8 cellular contexts compared by ENCODE assay signal in genomic region chr19:35739275-35740107, GRCh38. TPM values are rescaled to one million over a fixed set of nuclear protein-coding genes. Genes with fewer than 3 reads are reported as not detected.
DNase-seq lines count a peak whose midpoint lies in the region.

No MANE protein-coding gene starts in this region.

- peak overlapping the region; percentile 55 to 89 for H3K9ac ChIP-seq in stomach smooth muscle (ENCODE audit: low read length in 2 of 2)

- no peaks in the 10 kb centered on the region for H3K9me3 Mint-ChIP-seq in activated CD4-positive, alpha-beta T cell treated with anti-CD3 and anti-CD28 coated beads, Interleukin-2, amount 10 ng/mL, durations not matched to agents 7 days and 5 days
- no peaks in the 10 kb centered on the region for H3K9me3 Mint-ChIP-seq in activated T-helper 1 cell treated with anti-CD3 and anti-CD28 coated beads, Interleukin-12 subunit alpha, Interleukin-12 subunit beta, Interleukin-2, Interleukin-4 antibody, amounts not matched to agents 30 ng/mL and 10 ng/mL and 1 ng/mL, durations not matched to agents 14 hours and 24 hours and 36 hours
- no peaks in the 10 kb centered on the region for H3K9me3 Mint-ChIP-seq in immature natural killer cell

- DNase-seq in activated CD4-positive, alpha-beta T cell treated with anti-CD3 and anti-CD28 coated beads, Interleukin-2, amount 10 ng/mL, durations not matched to agents 7 days and 5 days: no peak
- no peak for DNase-seq in activated CD4-positive, alpha-beta T cell treated with anti-CD3 and anti-CD28 coated beads, Interleukin-2, amount 50 U/mL, for 4 hours
- no peak for DNase-seq in activated T-helper 1 cell treated with anti-CD3 and anti-CD28 coated beads, Interleukin-12 subunit alpha, Interleukin-12 subunit beta, Interleukin-2, Interleukin-4 antibody, amounts not matched to agents 30 ng/mL and 10 ng/mL and 1 ng/mL, durations not matched to agents 14 hours and 24 hours and 36 hours (ENCODE audit: low spot score)
- DNase-seq in immature natural killer cell: no peak
- no peak for DNase-seq in GF-D8 (lab: John Stamatoyannopoulos, UW)
- no peak for DNase-seq in activated gamma-delta T cell (lab: John Stamatoyannopoulos, UW)
- DNase-seq in AG08395 (ENCODE audit: low spot score): no peak

- POLR2A ChIA-PET in activated CD4-positive, alpha-beta T cell treated with anti-CD3 and anti-CD28 coated beads, Interleukin-2, amount 10 ng/mL, durations not matched to agents 7 days and 5 days (lab: Charles Lee): no interaction called here

- no peaks in the 10 kb centered on the region for H3K27me3 ChIP-seq in stomach smooth muscle (ENCODE audit: control insufficient read depth in 1 of 2, insufficient read depth in 2 of 2, low read length in 2 of 2)

- no peaks in the 10 kb centered on the region for H3K9me3 ChIP-seq in stomach smooth muscle (ENCODE audit: control insufficient read depth in 2 of 2, low read length in 2 of 2)

- H3K4me1 Mint-ChIP-seq in activated CD4-positive, alpha-beta T cell treated with anti-CD3 and anti-CD28 coated beads, Interleukin-2, amount 10 ng/mL, durations not matched to agents 7 days and 5 days: peaks cover 47% of the 10 kb centered on the region
- H3K4me1 Mint-ChIP-seq in activated T-helper 1 cell treated with anti-CD3 and anti-CD28 coated beads, Interleukin-12 subunit alpha, Interleukin-12 subunit beta, Interleukin-2, Interleukin-4 antibody, amounts not matched to agents 30 ng/mL and 10 ng/mL and 1 ng/mL, durations not matched to agents 14 hours and 24 hours and 36 hours (ENCODE audit: low read depth): peaks cover 21% of the 10 kb centered on the region
- peaks cover 31 to 34% of the 10 kb centered on the region in 2 donors for H3K4me1 Mint-ChIP-seq in immature natural killer cell

- H3K36me3 Mint-ChIP-seq in activated CD4-positive, alpha-beta T cell treated with anti-CD3 and anti-CD28 coated beads, Interleukin-2, amount 10 ng/mL, durations not matched to agents 7 days and 5 days (ENCODE audit: low read depth): peaks cover 36% of the 10 kb centered on the region
- H3K36me3 Mint-ChIP-seq in activated T-helper 1 cell treated with anti-CD3 and anti-CD28 coated beads, Interleukin-12 subunit alpha, Interleukin-12 subunit beta, Interleukin-2, Interleukin-4 antibody, amounts not matched to agents 30 ng/mL and 10 ng/mL and 1 ng/mL, durations not matched to agents 14 hours and 24 hours and 36 hours (ENCODE audit: low read depth): peaks cover 42% of the 10 kb centered on the region
- peaks cover 0 to 7% (median 5%) of the 10 kb centered on the region in 3 donors for H3K36me3 Mint-ChIP-seq in immature natural killer cell

- intact Hi-C loops in activated T-helper 1 cell treated with anti-CD3 and anti-CD28 coated beads, Interleukin-12 subunit alpha, Interleukin-12 subunit beta, Interleukin-2, Interleukin-4 antibody, amounts not matched to agents 30 ng/mL and 10 ng/mL and 1 ng/mL, durations not matched to agents 14 hours and 24 hours and 36 hours (cut with micrococcal nuclease): loop anchor here (1.0 to 10.0 kb wide), 13 partner anchors 9 to 585 kb away; partner anchors contain the start of genes APLP1, ARHGAP33, COX6B1 and FXYD5

- peaks cover 29% of the 10 kb centered on the region for H3K4me1 ChIP-seq in stomach smooth muscle (ENCODE audit: control insufficient read depth, insufficient read depth, low read length)

- CTCF ChIA-PET in activated CD4-positive, alpha-beta T cell treated with anti-CD3 and anti-CD28 coated beads, Interleukin-2, amount 10 ng/mL, durations not matched to agents 7 days and 5 days (lab: Charles Lee): interaction anchor here (0.8 to 2.3 kb wide), 10 partner anchors 9 to 192 kb away, joined by 3 to 11 read pairs (median 4); partner anchors contain the start of genes LIN37 and ZBTB32

- peak overlapping the region; percentile 66 for H3K27ac ChIP-seq in stomach smooth muscle (ENCODE audit: low read length)

- H3K27me3 Mint-ChIP-seq in activated CD4-positive, alpha-beta T cell treated with anti-CD3 and anti-CD28 coated beads, Interleukin-2, amount 10 ng/mL, durations not matched to agents 7 days and 5 days: no peaks in the 10 kb centered on the region
- no peaks in the 10 kb centered on the region for H3K27me3 Mint-ChIP-seq in activated T-helper 1 cell treated with anti-CD3 and anti-CD28 coated beads, Interleukin-12 subunit alpha, Interleukin-12 subunit beta, Interleukin-2, Interleukin-4 antibody, amounts not matched to agents 30 ng/mL and 10 ng/mL and 1 ng/mL, durations not matched to agents 14 hours and 24 hours and 36 hours (ENCODE audit: insufficient read depth)
- H3K27me3 Mint-ChIP-seq in immature natural killer cell (ENCODE audit: low read depth in 3 of 3): peaks cover 4 to 9% (median 6%) of the 10 kb centered on the region in 3 donors

- peak overlapping the region; percentile 47 for H3K27ac Mint-ChIP-seq in activated CD4-positive, alpha-beta T cell treated with anti-CD3 and anti-CD28 coated beads, Interleukin-2, amount 10 ng/mL, durations not matched to agents 7 days and 5 days
- no peak overlapping the region for H3K27ac Mint-ChIP-seq in activated T-helper 1 cell treated with anti-CD3 and anti-CD28 coated beads, Interleukin-12 subunit alpha, Interleukin-12 subunit beta, Interleukin-2, Interleukin-4 antibody, amounts not matched to agents 30 ng/mL and 10 ng/mL and 1 ng/mL, durations not matched to agents 14 hours and 24 hours and 36 hours
- peak overlapping the region in 2 of 6 donors; percentile 34 to 45 for H3K27ac Mint-ChIP-seq in immature natural killer cell

- peak overlapping the region; percentile 88 for H3K4me3 Mint-ChIP-seq in activated CD4-positive, alpha-beta T cell treated with anti-CD3 and anti-CD28 coated beads, Interleukin-2, amount 10 ng/mL, durations not matched to agents 7 days and 5 days
- peak overlapping the region; percentile 72 for H3K4me3 Mint-ChIP-seq in activated T-helper 1 cell treated with anti-CD3 and anti-CD28 coated beads, Interleukin-12 subunit alpha, Interleukin-12 subunit beta, Interleukin-2, Interleukin-4 antibody, amounts not matched to agents 30 ng/mL and 10 ng/mL and 1 ng/mL, durations not matched to agents 14 hours and 24 hours and 36 hours
- peak overlapping the region; percentile 49 to 97 (median 87) for H3K4me3 Mint-ChIP-seq in immature natural killer cell

- peak overlapping the region; percentile 78 to 88 for H3K4me3 ChIP-seq in stomach smooth muscle (ENCODE audit: low read length in 2 of 2)

- peaks cover 33 to 34% of the 10 kb centered on the region in 2 donors for H3K36me3 ChIP-seq in stomach smooth muscle (ENCODE audit: control insufficient read depth in 2 of 2, insufficient read depth in 2 of 2, low read length in 2 of 2)

RNA-seq across cellular contexts. Expression of gene IGFLR1, which starts 2.8 kb away (rescaled TPM):
- 10 to 100 TPM; 53.7 to 54.6 TPM for total RNA-seq in activated CD4-positive, alpha-beta T cell treated with anti-CD3 and anti-CD28 coated beads, Interleukin-2, amount 10 ng/mL, durations not matched to agents 7 days and 5 days
- total RNA-seq in activated T-helper 1 cell treated with anti-CD3 and anti-CD28 coated beads, Interleukin-12 subunit alpha, Interleukin-12 subunit beta, Interleukin-2, Interleukin-4 antibody, amounts not matched to agents 30 ng/mL and 10 ng/mL and 1 ng/mL, durations not matched to agents 14 hours and 24 hours and 36 hours: 105 and 106 TPM in 2 replicates
- 100 to 1,000 TPM in 2 of 3 donors, 10 to 100 TPM in 1; 94.6 to 116 (median 109) TPM for polyA plus RNA-seq in immature natural killer cell

RNA-seq across cellular contexts. Expression of gene U2AF1L4, which starts 5.7 kb away (rescaled TPM):
- total RNA-seq in activated CD4-positive, alpha-beta T cell treated with anti-CD3 and anti-CD28 coated beads, Interleukin-2, amount 10 ng/mL, durations not matched to agents 7 days and 5 days: 10 to 100 TPM; 35.0 to 38.1 TPM
- 28.1 and 29.7 TPM in 2 replicates for total RNA-seq in activated T-helper 1 cell treated with anti-CD3 and anti-CD28 coated beads, Interleukin-12 subunit alpha, Interleukin-12 subunit beta, Interleukin-2, Interleukin-4 antibody, amounts not matched to agents 30 ng/mL and 10 ng/mL and 1 ng/mL, durations not matched to agents 14 hours and 24 hours and 36 hours
- 10 to 100 TPM; 11.8 to 21.4 (median 15.8) TPM for polyA plus RNA-seq in immature natural killer cell

RNA-seq across cellular contexts. Expression of gene PSENEN, which starts 6.0 kb away (rescaled TPM):
- total RNA-seq in activated CD4-positive, alpha-beta T cell treated with anti-CD3 and anti-CD28 coated beads, Interleukin-2, amount 10 ng/mL, durations not matched to agents 7 days and 5 days: 10 to 100 TPM; 41.7 to 46.3 TPM
- total RNA-seq in activated T-helper 1 cell treated with anti-CD3 and anti-CD28 coated beads, Interleukin-12 subunit alpha, Interleukin-12 subunit beta, Interleukin-2, Interleukin-4 antibody, amounts not matched to agents 30 ng/mL and 10 ng/mL and 1 ng/mL, durations not matched to agents 14 hours and 24 hours and 36 hours: 50.6 and 54.6 TPM in 2 replicates
- 100 to 1,000 TPM; 127 to 149 (median 129) TPM for polyA plus RNA-seq in immature natural killer cell

RNA-seq across cellular contexts. Expression of gene LIN37, which starts 8.9 kb away (rescaled TPM):
- total RNA-seq in activated CD4-positive, alpha-beta T cell treated with anti-CD3 and anti-CD28 coated beads, Interleukin-2, amount 10 ng/mL, durations not matched to agents 7 days and 5 days: 10 to 100 TPM; 13.7 to 15.9 TPM
- 9.3 and 9.8 TPM in 2 replicates for total RNA-seq in activated T-helper 1 cell treated with anti-CD3 and anti-CD28 coated beads, Interleukin-12 subunit alpha, Interleukin-12 subunit beta, Interleukin-2, Interleukin-4 antibody, amounts not matched to agents 30 ng/mL and 10 ng/mL and 1 ng/mL, durations not matched to agents 14 hours and 24 hours and 36 hours
- 10 to 100 TPM in 2 of 3 donors, 1 to 10 TPM in 1; 9.7 to 15.2 (median 12.6) TPM for polyA plus RNA-seq in immature natural killer cell

RNA-seq across cellular contexts. Expression of gene HSPB6, which starts 17.3 kb away (rescaled TPM):
- under 1 TPM; 0.29 to 0.69 TPM for total RNA-seq in activated CD4-positive, alpha-beta T cell treated with anti-CD3 and anti-CD28 coated beads, Interleukin-2, amount 10 ng/mL, durations not matched to agents 7 days and 5 days
- 0.78 TPM in 1 of 2 replicates, not detected in the other for total RNA-seq in activated T-helper 1 cell treated with anti-CD3 and anti-CD28 coated beads, Interleukin-12 subunit alpha, Interleukin-12 subunit beta, Interleukin-2, Interleukin-4 antibody, amounts not matched to agents 30 ng/mL and 10 ng/mL and 1 ng/mL, durations not matched to agents 14 hours and 24 hours and 36 hours
- polyA plus RNA-seq in immature natural killer cell: not detected
